Comparison of ENCODE assay signal across 7 cellular contexts in the genomic region with DNA sequence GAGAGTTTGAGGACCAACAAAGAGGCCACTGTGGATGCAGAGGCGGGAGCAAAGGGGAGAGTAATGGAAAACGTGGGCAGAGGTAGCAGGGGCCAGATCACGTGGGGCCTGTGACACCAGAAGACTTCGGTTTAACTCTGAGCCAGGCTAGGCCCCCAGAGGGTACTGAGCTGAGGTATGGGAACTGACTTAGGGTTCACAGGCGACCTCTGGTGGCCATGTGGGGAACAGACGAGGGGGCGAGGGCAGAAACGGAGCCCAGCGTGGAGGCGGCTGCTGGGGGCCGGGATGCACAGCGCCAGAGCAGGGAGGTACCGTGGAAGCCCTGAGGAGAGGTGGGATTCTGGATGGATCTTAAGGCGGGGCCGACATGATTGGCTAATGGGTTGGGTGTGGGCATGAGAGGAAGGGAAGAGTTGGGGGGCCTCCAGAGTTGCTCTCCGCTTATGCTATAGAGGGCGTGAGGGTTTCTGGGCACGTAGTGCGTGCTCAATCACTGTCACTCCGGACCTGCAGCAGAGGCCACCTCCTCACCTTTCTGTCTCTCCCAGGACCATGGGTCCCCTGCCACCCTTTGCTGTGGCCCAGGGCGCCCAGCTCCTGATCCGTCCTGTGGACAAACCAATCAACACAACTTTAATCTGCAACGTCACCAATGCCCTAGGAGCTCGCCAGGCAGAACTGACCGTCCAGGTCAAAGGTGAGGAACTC. TPM values are rescaled to one million over a fixed set of nuclear protein-coding genes. Genes with fewer than 3 reads are reported as not detected.
DNase-seq lines count a peak whose midpoint lies in the region; ATAC-seq, FAIRE-seq and TF ChIP-seq lines count a peak whose summit lies in the region.

No MANE protein-coding gene starts in this region.

- CTCF ChIA-PET in WTC11 (lab: Charles Lee) = interaction anchor here (0.6 to 3.2 kb wide), 35 partner anchors 12 to 320 kb away, joined by 3 to 50 read pairs (median 4); a partner anchor contains a TSS

- H3K4me3 ChIP-seq in MM.1S (ENCODE audit: low read length) (no peak overlapping the region), bronchial epithelial cell (ENCODE audit: low read depth, low read length) (no peak overlapping the region)

- H3K9me3 Mint-ChIP-seq in WTC11 = no peaks in the 10 kb centered on the region

- H3K27ac Mint-ChIP-seq in WTC11 = no peak overlapping the region

- no peaks in the 10 kb centered on the region for H3K9me2 ChIP-seq in MM.1S (replicated peaks; ENCODE audit: insufficient read depth, low read length)

- H3K9me3 ChIP-seq in MM.1S (replicated peaks; ENCODE audit: insufficient read depth, low read length) = no peaks in the 10 kb centered on the region

- peaks cover 46% of the 10 kb centered on the region for H3K36me3 Mint-ChIP-seq in WTC11

- no peak for FAIRE-seq in bronchial epithelial cell (lab: Jason Lieb, UNC)

- no peak overlapping the region for H3K9ac ChIP-seq in MM.1S (ENCODE audit: low read length)

- H4K20me1 ChIP-seq in MM.1S (ENCODE audit: insufficient read depth, low read length) = no peaks in the 10 kb centered on the region

- H3K27me3 ChIP-seq in MM.1S (replicated peaks; ENCODE audit: insufficient read depth, low read length) = no peaks in the 10 kb centered on the region
- no peaks in the 10 kb centered on the region for H3K27me3 ChIP-seq in bronchial epithelial cell (ENCODE audit: control insufficient read depth, insufficient read depth, low read length)

- H3K4me1 Mint-ChIP-seq in WTC11 = no peaks in the 10 kb centered on the region

- H3K79me2 ChIP-seq in MM.1S (ENCODE audit: low read length) = no peaks in the 10 kb centered on the region

- H3K4me3 Mint-ChIP-seq in WTC11 = no peak overlapping the region

- peaks cover 12% of the 10 kb centered on the region for H3K4me1 ChIP-seq in MM.1S (ENCODE audit: low read length)

- TF ChIP-seq CTCF in GM12872 (IDR thresholded peaks at IDR 0.05; ENCODE audit: insufficient read depth, low read depth, low read length) = peak; percentile 89
- TF ChIP-seq CTCF in MM.1S (IDR thresholded peaks at IDR 0.05; ENCODE audit: low read length) = peak; percentile 92
- TF ChIP-seq CTCF in WTC11 (IDR thresholded peaks at IDR 0.05) = peak; percentile 88
- peak; percentile 89 for TF ChIP-seq CTCF in bronchial epithelial cell (IDR thresholded peaks at IDR 0.05; ENCODE audit: insufficient read depth, low read length, severe bottlenecking)

- H3K27ac ChIP-seq in MM.1S (ENCODE audit: low read length) = no peak overlapping the region

- DNase-seq in MM.1S = peak; percentile 56
- DNase-seq in WTC11 (ENCODE audit: low spot score) = peak; percentile 90
- peak; percentile 29 for DNase-seq in bronchial epithelial cell (ENCODE audit: low read depth)
- peak; percentile 88 for DNase-seq in left kidney (ENCODE audit: low read depth, low spot score)
- peak; percentile 38 to 51 (median 44) for DNase-seq in stimulated activated CD4-positive, alpha-beta T cell treated with anti-CD3 and anti-CD28 coated beads, TNF-alpha, amount 100 ng/mL, for 4 hours (ENCODE audit: low read depth in 3 of 3)

- H3K4me2 ChIP-seq in MM.1S (ENCODE audit: low read depth, low read length) = no peak overlapping the region

- no peaks in the 10 kb centered on the region for H3K36me3 ChIP-seq in MM.1S (replicated peaks; ENCODE audit: insufficient read depth, low read length)
- H3K36me3 ChIP-seq in bronchial epithelial cell (ENCODE audit: control insufficient read depth, insufficient read depth, low read length) = peaks cover 35% of the 10 kb centered on the region

- H2AFZ ChIP-seq in MM.1S (ENCODE audit: low read length) = no peak overlapping the region

- H3F3A ChIP-seq in MM.1S (ENCODE audit: insufficient read depth, low read length) = peaks cover 3% of the 10 kb centered on the region; the same call in 1 of the 2 replicates

- H3K27me3 Mint-ChIP-seq in WTC11 (ENCODE audit: low read depth) = no peaks in the 10 kb centered on the region

- POLR2A ChIA-PET in WTC11 (lab: Charles Lee) = no interaction called here

- ATAC-seq in WTC11 (peak; percentile 93), GM18520 (IDR thresholded peaks at IDR 0.05; ENCODE audit: unreplicated experiment) (no peak)

TF ChIP-seq in WTC11, 78 proteins besides CTCF, POLR2A, EP300 and RAD21:
- TF ChIP-seq, protein P1, sequence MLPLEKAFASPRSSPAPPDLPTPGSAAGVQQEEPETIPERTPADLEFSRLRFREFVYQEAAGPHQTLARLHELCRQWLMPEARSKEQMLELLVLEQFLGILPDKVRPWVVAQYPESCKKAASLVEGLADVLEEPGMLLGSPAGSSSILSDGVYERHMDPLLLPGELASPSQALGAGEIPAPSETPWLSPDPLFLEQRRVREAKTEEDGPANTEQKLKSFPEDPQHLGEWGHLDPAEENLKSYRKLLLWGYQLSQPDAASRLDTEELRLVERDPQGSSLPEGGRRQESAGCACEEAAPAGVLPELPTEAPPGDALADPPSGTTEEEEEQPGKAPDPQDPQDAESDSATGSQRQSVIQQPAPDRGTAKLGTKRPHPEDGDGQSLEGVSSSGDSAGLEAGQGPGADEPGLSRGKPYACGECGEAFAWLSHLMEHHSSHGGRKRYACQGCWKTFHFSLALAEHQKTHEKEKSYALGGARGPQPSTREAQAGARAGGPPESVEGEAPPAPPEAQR (CRISPR knock-in tag; IDR thresholded peaks at IDR 0.05) = no peak
- TF ChIP-seq TCF7 (CRISPR knock-in tag; IDR thresholded peaks at IDR 0.05; ENCODE audit: low read depth) (no peak), TEAD4 (CRISPR knock-in tag; IDR thresholded peaks at IDR 0.05) (no peak), KAT7 (CRISPR knock-in tag; IDR thresholded peaks at IDR 0.05; ENCODE audit: borderline replicate concordance) (no peak), NFE2L1 (CRISPR knock-in tag; IDR thresholded peaks at IDR 0.05) (peak; percentile 43; the same call in 1 of the 2 replicates), NR2C2 (CRISPR knock-in tag; IDR thresholded peaks at IDR 0.05) (no peak)
- TF ChIP-seq, protein P2, sequence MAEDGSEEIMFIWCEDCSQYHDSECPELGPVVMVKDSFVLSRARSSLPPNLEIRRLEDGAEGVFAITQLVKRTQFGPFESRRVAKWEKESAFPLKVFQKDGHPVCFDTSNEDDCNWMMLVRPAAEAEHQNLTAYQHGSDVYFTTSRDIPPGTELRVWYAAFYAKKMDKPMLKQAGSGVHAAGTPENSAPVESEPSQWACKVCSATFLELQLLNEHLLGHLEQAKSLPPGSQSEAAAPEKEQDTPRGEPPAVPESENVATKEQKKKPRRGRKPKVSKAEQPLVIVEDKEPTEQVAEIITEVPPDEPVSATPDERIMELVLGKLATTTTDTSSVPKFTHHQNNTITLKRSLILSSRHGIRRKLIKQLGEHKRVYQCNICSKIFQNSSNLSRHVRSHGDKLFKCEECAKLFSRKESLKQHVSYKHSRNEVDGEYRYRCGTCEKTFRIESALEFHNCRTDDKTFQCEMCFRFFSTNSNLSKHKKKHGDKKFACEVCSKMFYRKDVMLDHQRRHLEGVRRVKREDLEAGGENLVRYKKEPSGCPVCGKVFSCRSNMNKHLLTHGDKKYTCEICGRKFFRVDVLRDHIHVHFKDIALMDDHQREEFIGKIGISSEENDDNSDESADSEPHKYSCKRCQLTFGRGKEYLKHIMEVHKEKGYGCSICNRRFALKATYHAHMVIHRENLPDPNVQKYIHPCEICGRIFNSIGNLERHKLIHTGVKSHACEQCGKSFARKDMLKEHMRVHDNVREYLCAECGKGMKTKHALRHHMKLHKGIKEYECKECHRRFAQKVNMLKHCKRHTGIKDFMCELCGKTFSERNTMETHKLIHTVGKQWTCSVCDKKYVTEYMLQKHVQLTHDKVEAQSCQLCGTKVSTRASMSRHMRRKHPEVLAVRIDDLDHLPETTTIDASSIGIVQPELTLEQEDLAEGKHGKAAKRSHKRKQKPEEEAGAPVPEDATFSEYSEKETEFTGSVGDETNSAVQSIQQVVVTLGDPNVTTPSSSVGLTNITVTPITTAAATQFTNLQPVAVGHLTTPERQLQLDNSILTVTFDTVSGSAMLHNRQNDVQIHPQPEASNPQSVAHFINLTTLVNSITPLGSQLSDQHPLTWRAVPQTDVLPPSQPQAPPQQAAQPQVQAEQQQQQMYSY (CRISPR knock-in tag; IDR thresholded peaks at IDR 0.05) = no peak
- TF ChIP-seq, protein P3, sequence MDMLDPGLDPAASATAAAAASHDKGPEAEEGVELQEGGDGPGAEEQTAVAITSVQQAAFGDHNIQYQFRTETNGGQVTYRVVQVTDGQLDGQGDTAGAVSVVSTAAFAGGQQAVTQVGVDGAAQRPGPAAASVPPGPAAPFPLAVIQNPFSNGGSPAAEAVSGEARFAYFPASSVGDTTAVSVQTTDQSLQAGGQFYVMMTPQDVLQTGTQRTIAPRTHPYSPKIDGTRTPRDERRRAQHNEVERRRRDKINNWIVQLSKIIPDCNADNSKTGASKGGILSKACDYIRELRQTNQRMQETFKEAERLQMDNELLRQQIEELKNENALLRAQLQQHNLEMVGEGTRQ (CRISPR knock-in tag; IDR thresholded peaks at IDR 0.05) = peak; percentile 86
- TF ChIP-seq, protein P4, sequence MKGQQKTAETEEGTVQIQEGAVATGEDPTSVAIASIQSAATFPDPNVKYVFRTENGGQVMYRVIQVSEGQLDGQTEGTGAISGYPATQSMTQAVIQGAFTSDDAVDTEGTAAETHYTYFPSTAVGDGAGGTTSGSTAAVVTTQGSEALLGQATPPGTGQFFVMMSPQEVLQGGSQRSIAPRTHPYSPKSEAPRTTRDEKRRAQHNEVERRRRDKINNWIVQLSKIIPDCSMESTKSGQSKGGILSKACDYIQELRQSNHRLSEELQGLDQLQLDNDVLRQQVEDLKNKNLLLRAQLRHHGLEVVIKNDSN (CRISPR knock-in tag; IDR thresholded peaks at IDR 0.05) = peak; percentile 88
- TF ChIP-seq, protein P5, sequence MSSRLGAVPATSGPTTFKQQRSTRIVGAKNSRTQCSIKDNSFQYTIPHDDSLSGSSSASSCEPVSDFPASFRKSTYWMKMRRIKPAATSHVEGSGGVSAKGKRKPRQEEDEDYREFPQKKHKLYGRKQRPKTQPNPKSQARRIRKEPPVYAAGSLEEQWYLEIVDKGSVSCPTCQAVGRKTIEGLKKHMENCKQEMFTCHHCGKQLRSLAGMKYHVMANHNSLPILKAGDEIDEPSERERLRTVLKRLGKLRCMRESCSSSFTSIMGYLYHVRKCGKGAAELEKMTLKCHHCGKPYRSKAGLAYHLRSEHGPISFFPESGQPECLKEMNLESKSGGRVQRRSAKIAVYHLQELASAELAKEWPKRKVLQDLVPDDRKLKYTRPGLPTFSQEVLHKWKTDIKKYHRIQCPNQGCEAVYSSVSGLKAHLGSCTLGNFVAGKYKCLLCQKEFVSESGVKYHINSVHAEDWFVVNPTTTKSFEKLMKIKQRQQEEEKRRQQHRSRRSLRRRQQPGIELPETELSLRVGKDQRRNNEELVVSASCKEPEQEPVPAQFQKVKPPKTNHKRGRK (CRISPR knock-in tag; IDR thresholded peaks at IDR 0.05; ENCODE audit: borderline replicate concordance) = no peak

RNA-seq across cellular contexts. Expression of a gene that starts 13.7 kb away (rescaled TPM):
- 13.7 to 15.9 TPM (median 15.0 TPM) in 3 replicates for total RNA-seq in WTC11 (2021)
- total RNA-seq in bronchial epithelial cell = 84.6 and 102 TPM in 2 replicates

RNA-seq across cellular contexts. Expression of a gene that starts 13.9 kb away (rescaled TPM):
- total RNA-seq in WTC11 (2021) (1.9 to 2.9 TPM (median 2.3 TPM) in 3 replicates), bronchial epithelial cell (0.53 and 2.7 TPM in 2 replicates)

RNA-seq across cellular contexts. Expression of a gene that starts 41.6 kb away (rescaled TPM):
- total RNA-seq in WTC11 (2021) (not detected in 3 replicates), bronchial epithelial cell (not detected in 2 replicates)

RNA-seq across cellular contexts. Expression of a gene that starts 44.0 kb away (rescaled TPM):
- total RNA-seq in WTC11 (2021) (not detected in 3 replicates), bronchial epithelial cell (not detected in 2 replicates)

Comparison
In these comparisons a context has a peak if more than half of its experiments do, and no peak if none do; other contexts are left out.
1. DNase-seq: peak in every context shown above with its lines; median percentile 90 in WTC11; 88 in left kidney; 56 in MM.1S; 44 in stimulated activated CD4-positive, alpha-beta T cell treated with anti-CD3 and anti-CD28 coated beads, TNF-alpha, amount 100 ng/mL, for 4 hours; 29 in bronchial epithelial cell.